In the genomic region with DNA sequence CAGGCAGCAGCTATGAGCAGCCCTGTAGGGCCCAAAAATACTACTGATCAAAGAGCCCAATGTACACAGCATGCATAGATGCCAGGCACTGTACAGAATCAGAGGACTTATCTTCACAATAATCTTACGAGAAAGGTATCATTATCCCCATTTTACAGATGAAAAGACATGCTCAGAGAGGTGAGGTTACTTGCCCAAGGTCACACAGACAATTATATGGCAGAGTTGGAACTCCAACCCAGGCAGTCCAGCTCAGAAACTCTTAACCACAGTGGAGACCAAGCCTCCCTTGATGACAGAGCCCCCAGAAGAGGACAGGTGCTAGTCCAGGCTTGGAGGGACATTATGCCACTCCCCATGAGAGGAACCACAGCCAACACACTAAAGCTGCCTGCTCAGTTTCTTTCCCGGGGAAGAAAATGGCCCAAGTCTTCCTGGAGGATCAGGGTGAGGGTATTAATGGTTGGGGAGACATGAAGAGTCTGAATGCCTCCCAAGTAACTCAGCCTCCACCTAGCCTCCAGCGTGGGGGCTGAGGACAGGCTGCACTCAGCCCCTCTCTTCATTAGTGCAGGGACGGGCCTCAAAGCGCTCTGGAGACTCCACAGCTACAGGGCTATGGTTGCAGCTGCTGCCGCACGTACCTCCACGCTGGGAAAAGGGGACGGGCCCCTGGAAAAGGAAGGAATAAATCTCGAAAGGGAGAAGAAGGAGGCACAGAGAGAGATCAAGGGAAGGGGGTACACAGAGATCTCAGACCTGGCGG, we compare ENCODE assay signal across 1 cellular context.
TF ChIP-seq lines count a peak whose summit lies in the region.

No MANE protein-coding gene starts in this region.

TF ChIP-seq in GM23338, 12 proteins besides CTCF, POLR2A, EP300 and RAD21:
- TF ChIP-seq JUNB (IDR thresholded peaks at IDR 0.05; ENCODE audit: unreplicated experiment) (no peak), POLR2AphosphoS5 (IDR thresholded peaks at IDR 0.05; ENCODE audit: low read depth) (no peak), ZNF114 (CRISPR knock-in tag; IDR thresholded peaks at IDR 0.05) (no peak), STAT1 (IDR thresholded peaks at IDR 0.05; ENCODE audit: unreplicated experiment) (no peak), EZH2phosphoT487 (IDR thresholded peaks at IDR 0.05; ENCODE audit: unreplicated experiment) (no peak), CREB1 (CRISPR knock-in tag; IDR thresholded peaks at IDR 0.05; ENCODE audit: low read depth) (no peak), NANOG (IDR thresholded peaks at IDR 0.05; ENCODE audit: borderline replicate concordance) (no peak)
- TF ChIP-seq, protein P1, sequence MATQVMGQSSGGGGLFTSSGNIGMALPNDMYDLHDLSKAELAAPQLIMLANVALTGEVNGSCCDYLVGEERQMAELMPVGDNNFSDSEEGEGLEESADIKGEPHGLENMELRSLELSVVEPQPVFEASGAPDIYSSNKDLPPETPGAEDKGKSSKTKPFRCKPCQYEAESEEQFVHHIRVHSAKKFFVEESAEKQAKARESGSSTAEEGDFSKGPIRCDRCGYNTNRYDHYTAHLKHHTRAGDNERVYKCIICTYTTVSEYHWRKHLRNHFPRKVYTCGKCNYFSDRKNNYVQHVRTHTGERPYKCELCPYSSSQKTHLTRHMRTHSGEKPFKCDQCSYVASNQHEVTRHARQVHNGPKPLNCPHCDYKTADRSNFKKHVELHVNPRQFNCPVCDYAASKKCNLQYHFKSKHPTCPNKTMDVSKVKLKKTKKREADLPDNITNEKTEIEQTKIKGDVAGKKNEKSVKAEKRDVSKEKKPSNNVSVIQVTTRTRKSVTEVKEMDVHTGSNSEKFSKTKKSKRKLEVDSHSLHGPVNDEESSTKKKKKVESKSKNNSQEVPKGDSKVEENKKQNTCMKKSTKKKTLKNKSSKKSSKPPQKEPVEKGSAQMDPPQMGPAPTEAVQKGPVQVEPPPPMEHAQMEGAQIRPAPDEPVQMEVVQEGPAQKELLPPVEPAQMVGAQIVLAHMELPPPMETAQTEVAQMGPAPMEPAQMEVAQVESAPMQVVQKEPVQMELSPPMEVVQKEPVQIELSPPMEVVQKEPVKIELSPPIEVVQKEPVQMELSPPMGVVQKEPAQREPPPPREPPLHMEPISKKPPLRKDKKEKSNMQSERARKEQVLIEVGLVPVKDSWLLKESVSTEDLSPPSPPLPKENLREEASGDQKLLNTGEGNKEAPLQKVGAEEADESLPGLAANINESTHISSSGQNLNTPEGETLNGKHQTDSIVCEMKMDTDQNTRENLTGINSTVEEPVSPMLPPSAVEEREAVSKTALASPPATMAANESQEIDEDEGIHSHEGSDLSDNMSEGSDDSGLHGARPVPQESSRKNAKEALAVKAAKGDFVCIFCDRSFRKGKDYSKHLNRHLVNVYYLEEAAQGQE (IDR thresholded peaks at IDR 0.05; ENCODE audit: unreplicated experiment), result no peak
- TF ChIP-seq, protein P2, sequence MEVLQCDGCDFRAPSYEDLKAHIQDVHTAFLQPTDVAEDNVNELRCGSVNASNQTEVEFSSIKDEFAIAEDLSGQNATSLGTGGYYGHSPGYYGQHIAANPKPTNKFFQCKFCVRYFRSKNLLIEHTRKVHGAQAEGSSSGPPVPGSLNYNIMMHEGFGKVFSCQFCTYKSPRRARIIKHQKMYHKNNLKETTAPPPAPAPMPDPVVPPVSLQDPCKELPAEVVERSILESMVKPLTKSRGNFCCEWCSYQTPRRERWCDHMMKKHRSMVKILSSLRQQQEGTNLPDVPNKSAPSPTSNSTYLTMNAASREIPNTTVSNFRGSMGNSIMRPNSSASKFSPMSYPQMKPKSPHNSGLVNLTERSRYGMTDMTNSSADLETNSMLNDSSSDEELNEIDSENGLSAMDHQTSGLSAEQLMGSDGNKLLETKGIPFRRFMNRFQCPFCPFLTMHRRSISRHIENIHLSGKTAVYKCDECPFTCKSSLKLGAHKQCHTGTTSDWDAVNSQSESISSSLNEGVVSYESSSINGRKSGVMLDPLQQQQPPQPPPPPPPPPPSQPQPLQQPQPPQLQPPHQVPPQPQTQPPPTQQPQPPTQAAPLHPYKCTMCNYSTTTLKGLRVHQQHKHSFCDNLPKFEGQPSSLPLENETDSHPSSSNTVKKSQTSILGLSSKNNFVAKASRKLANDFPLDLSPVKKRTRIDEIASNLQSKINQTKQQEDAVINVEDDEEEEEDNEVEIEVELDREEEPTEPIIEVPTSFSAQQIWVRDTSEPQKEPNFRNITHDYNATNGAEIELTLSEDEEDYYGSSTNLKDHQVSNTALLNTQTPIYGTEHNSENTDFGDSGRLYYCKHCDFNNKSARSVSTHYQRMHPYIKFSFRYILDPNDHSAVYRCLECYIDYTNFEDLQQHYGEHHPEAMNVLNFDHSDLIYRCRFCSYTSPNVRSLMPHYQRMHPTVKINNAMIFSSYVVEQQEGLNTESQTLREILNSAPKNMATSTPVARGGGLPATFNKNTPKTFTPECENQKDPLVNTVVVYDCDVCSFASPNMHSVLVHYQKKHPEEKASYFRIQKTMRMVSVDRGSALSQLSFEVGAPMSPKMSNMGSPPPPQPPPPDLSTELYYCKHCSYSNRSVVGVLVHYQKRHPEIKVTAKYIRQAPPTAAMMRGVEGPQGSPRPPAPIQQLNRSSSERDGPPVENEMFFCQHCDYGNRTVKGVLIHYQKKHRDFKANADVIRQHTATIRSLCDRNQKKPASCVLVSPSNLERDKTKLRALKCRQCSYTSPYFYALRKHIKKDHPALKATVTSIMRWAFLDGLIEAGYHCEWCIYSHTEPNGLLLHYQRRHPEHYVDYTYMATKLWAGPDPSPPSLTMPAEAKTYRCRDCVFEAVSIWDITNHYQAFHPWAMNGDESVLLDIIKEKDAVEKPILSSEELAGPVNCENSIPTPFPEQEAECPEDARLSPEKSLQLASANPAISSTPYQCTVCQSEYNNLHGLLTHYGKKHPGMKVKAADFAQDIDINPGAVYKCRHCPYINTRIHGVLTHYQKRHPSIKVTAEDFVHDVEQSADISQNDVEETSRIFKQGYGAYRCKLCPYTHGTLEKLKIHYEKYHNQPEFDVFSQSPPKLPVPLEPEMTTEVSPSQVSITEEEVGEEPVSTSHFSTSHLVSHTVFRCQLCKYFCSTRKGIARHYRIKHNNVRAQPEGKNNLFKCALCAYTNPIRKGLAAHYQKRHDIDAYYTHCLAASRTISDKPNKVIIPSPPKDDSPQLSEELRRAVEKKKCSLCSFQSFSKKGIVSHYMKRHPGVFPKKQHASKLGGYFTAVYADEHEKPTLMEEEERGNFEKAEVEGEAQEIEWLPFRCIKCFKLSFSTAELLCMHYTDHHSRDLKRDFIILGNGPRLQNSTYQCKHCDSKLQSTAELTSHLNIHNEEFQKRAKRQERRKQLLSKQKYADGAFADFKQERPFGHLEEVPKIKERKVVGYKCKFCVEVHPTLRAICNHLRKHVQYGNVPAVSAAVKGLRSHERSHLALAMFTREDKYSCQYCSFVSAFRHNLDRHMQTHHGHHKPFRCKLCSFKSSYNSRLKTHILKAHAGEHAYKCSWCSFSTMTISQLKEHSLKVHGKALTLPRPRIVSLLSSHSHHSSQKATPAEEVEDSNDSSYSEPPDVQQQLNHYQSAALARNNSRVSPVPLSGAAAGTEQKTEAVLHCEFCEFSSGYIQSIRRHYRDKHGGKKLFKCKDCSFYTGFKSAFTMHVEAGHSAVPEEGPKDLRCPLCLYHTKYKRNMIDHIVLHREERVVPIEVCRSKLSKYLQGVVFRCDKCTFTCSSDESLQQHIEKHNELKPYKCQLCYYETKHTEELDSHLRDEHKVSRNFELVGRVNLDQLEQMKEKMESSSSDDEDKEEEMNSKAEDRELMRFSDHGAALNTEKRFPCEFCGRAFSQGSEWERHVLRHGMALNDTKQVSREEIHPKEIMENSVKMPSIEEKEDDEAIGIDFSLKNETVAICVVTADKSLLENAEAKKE (CRISPR knock-in tag; IDR thresholded peaks at IDR 0.05), result no peak
- TF ChIP-seq, protein P3, sequence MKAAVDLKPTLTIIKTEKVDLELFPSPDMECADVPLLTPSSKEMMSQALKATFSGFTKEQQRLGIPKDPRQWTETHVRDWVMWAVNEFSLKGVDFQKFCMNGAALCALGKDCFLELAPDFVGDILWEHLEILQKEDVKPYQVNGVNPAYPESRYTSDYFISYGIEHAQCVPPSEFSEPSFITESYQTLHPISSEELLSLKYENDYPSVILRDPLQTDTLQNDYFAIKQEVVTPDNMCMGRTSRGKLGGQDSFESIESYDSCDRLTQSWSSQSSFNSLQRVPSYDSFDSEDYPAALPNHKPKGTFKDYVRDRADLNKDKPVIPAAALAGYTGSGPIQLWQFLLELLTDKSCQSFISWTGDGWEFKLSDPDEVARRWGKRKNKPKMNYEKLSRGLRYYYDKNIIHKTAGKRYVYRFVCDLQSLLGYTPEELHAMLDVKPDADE (IDR thresholded peaks at IDR 0.05), result no peak
